In the genomic region with DNA sequence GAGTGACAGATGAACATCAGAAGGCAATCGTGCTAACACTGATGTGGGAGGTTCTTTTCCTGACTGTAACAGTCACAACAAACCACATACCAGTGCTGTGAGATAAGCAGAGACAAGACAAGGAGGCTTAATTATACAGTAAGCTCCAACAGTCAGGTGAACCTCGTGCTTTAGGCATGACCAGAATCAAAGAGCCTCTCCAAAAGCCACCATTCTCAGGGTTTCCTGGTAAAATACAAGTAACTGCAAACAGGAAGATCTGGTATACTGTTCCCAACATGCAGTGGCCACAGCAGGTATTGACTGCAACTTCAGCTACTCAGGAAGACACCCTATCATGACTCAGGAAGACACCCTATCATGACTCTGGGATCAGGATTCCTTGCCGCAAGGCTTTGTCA, we compare ENCODE assay signal across 1 cellular context.
TF ChIP-seq lines count a peak whose summit lies in the region.

No MANE protein-coding gene starts in this region.

TF ChIP-seq in K562, 482 proteins besides CTCF, POLR2A, EP300 and RAD21 (continued from another document):
- TF ChIP-seq FOSL1 (tag; conservative IDR thresholded peaks at IDR 0.05) (peak; percentile 54), TCF3 (CRISPR knock-in tag; IDR thresholded peaks at IDR 0.05) (peak; percentile 66), TBL1XR1 (IDR thresholded peaks at IDR 0.05; ENCODE audit: low read length in 2 of 2) (peak in 1 of 2 experiments; percentile 28; a peak in 1 of 4 replicates), KLF16 (IDR thresholded peaks at IDR 0.05) (0 out of 2 replicates have a peak, but pooled peaks have one; percentile 8), ZNF707 (CRISPR knock-in tag; conservative IDR thresholded peaks at IDR 0.05) (no peak), FOXM1 (IDR thresholded peaks at IDR 0.05; ENCODE audit: low read depth) (no peak), FOXM1 (CRISPR knock-in tag; IDR thresholded peaks at IDR 0.05; ENCODE audit: low read depth) (no peak), ZNF324 (CRISPR knock-in tag; IDR thresholded peaks at IDR 0.05) (no peak), ZNF316 (IDR thresholded peaks at IDR 0.05) (peak; percentile 23; the same call in 1 of the 2 replicates), EWSR1 (IDR thresholded peaks at IDR 0.05; ENCODE audit: borderline replicate concordance, low read depth, partially characterized antibody) (no peak), GTF2F1 (IDR thresholded peaks at IDR 0.05; ENCODE audit: low read depth, low read length) (no peak), SOX6 (IDR thresholded peaks at IDR 0.05) (peak; percentile 66; the same call in 1 of the 2 replicates), ZNF197 (CRISPR knock-in tag; IDR thresholded peaks at IDR 0.05; ENCODE audit: low read depth) (no peak), MEIS2 (IDR thresholded peaks at IDR 0.05; ENCODE audit: partially characterized antibody) (peak; percentile 33), SMARCA4 (IDR thresholded peaks at IDR 0.05) (peak; percentile 43; the same call in 1 of the 2 replicates), RAD51 (IDR thresholded peaks at IDR 0.05; ENCODE audit: borderline replicate concordance, low read depth) (no peak), PHB2 (IDR thresholded peaks at IDR 0.05; ENCODE audit: low read depth) (no peak), ATF7 (IDR thresholded peaks at IDR 0.05) (peak; percentile 50; the same call in 1 of the 2 replicates), SRSF7 (optimal IDR thresholded peaks at IDR 0.05; ENCODE audit: low read depth, low read length) (no peak), CTBP1 (IDR thresholded peaks at IDR 0.05; ENCODE audit: borderline replicate concordance) (peak; percentile 57; the same call in 1 of the 2 replicates), TEAD4 (IDR thresholded peaks at IDR 0.05; ENCODE audit: low read length) (peak; percentile 67), TEAD4 (CRISPR knock-in tag; IDR thresholded peaks at IDR 0.05; ENCODE audit: borderline replicate concordance) (no peak)
- TF ChIP-seq, protein P1, sequence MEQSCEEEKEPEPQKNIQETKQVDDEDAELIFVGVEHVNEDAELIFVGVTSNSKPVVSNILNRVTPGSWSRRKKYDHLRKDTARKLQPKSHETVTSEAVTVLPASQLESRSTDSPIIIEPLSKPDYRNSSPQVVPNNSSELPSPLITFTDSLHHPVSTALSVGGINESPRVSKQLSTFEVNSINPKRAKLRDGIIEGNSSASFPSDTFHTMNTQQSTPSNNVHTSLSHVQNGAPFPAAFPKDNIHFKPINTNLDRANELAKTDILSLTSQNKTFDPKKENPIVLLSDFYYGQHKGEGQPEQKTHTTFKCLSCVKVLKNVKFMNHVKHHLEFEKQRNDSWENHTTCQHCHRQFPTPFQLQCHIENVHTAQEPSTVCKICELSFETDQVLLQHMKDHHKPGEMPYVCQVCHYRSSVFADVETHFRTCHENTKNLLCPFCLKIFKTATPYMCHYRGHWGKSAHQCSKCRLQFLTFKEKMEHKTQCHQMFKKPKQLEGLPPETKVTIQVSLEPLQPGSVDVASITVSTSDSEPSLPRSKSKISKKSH (CRISPR knock-in tag; IDR thresholded peaks at IDR 0.05) = no peak
- TF ChIP-seq, protein P2, sequence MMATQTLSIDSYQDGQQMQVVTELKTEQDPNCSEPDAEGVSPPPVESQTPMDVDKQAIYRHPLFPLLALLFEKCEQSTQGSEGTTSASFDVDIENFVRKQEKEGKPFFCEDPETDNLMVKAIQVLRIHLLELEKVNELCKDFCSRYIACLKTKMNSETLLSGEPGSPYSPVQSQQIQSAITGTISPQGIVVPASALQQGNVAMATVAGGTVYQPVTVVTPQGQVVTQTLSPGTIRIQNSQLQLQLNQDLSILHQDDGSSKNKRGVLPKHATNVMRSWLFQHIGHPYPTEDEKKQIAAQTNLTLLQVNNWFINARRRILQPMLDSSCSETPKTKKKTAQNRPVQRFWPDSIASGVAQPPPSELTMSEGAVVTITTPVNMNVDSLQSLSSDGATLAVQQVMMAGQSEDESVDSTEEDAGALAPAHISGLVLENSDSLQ (IDR thresholded peaks at IDR 0.05) = peak; percentile 31; the same call in 1 of the 2 replicates
- TF ChIP-seq, protein P3, sequence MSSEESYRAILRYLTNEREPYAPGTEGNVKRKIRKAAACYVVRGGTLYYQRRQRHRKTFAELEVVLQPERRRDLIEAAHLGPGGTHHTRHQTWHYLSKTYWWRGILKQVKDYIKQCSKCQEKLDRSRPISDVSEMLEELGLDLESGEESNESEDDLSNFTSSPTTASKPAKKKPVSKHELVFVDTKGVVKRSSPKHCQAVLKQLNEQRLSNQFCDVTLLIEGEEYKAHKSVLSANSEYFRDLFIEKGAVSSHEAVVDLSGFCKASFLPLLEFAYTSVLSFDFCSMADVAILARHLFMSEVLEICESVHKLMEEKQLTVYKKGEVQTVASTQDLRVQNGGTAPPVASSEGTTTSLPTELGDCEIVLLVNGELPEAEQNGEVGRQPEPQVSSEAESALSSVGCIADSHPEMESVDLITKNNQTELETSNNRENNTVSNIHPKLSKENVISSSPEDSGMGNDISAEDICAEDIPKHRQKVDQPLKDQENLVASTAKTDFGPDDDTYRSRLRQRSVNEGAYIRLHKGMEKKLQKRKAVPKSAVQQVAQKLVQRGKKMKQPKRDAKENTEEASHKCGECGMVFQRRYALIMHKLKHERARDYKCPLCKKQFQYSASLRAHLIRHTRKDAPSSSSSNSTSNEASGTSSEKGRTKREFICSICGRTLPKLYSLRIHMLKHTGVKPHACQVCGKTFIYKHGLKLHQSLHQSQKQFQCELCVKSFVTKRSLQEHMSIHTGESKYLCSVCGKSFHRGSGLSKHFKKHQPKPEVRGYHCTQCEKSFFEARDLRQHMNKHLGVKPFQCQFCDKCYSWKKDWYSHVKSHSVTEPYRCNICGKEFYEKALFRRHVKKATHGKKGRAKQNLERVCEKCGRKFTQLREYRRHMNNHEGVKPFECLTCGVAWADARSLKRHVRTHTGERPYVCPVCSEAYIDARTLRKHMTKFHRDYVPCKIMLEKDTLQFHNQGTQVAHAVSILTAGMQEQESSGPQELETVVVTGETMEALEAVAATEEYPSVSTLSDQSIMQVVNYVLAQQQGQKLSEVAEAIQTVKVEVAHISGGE (CRISPR knock-in tag; IDR thresholded peaks at IDR 0.05) = no peak
